In the genomic region with DNA sequence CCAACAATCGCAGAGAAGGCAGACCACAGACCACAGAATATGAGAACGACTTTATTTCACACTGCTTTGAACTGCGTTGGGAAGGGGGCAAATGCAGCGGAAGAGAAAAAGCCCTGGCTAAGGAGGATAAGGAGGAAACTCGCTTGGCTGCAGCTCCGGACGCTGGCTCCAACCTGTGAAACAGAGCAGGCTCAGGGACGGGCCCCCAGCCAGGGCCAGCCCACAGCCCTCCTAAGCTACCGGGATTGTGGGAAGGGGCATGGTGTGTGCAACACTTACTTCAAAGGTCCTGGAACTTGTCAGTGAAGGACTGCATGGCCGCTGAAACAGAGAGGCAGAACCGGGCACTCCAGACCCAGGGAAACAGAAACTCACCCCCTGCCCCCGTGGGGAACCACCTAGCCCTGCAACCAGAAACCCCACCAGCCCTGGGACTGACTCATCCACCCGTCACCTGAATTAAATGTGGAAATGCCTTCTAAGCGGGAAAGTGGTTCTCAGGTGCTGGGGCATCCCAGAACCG, we compare ENCODE assay signal across 1 cellular context. TPM values are rescaled to one million over a fixed set of nuclear protein-coding genes. Genes with fewer than 3 reads are reported as not detected.
"Had no signal": no experiment of that assay in that cellular context is flagged by ENCODE, and none has a peak within 500 bp of the region (broad histone marks: within the 10 kb centered on the region; RNA-seq: fewer than 3 reads in every experiment).

No MANE protein-coding gene starts in this region.

RNA-seq across cellular contexts. Expression of a gene that starts 41.1 kb away (rescaled TPM):
- total RNA-seq: OCI-LY7 had no signal
